Comparison of ENCODE assay signal across 26 cellular contexts in the genomic region with DNA sequence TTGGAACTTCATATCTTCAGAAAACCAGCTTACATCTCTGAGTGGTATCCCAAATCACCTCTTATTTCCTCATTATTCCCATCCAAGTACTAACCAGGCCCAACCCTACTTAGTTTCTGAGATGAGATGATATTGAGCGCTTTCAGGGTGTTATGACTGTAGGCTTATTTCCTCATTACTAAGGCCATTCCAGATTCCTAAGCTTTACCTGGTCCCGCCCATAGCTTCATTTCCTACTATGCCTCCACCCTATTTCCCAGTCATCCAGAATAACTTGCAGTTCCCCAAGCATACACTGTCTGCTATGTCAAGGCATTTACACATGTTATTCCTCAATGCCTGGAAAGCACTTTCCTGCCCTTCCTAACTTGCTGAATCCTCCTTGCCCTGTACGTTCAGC.
"Had no signal": no experiment of that assay in that cellular context is flagged by ENCODE, and none has a peak within 500 bp of the region (broad histone marks: within the 10 kb centered on the region; RNA-seq: fewer than 3 reads in every experiment).

No MANE protein-coding gene starts in this region.

- H3K36me3 Mint-ChIP-seq: activated naive CD8-positive, alpha-beta T cell had no signal

- ATAC-seq: activated T-cell treated with anti-CD3 and anti-CD28 coated beads, Interleukin-2, amount 50 U/mL, for 72 hours; body of pancreas; gastroesophageal sphincter had no signal

- DNase-seq: activated CD4-positive, alpha-beta memory T cell treated with anti-CD3 and anti-CD28 coated beads, Interleukin-2, amount 10 ng/mL, durations not matched to agents 7 days and 5 days; activated CD4-positive, alpha-beta T cell treated with anti-CD3 and anti-CD28 coated beads for 1 hour; activated CD4-positive, alpha-beta T cell treated with anti-CD3 and anti-CD28 coated beads for 4 hours; activated CD4-positive, alpha-beta T cell treated with anti-CD3 and anti-CD28 coated beads, Interleukin-2, amount 10 ng/mL, durations not matched to agents 7 days and 5 days; activated CD4-positive, alpha-beta T cell treated with anti-CD3 and anti-CD28 coated beads, Interleukin-2, amount 50 U/mL, for 4 hours; activated CD8-positive, alpha-beta memory T cell treated with anti-CD3 and anti-CD28 coated beads, Interleukin-2, amount 50 U/mL, for 48 hours; activated gamma-delta T cell treated with Interleukin-2 at 50 U/mL for 16 hours; activated naive CD4-positive, alpha-beta T cell treated with anti-CD3 and anti-CD28 coated beads, Interleukin-2, amount 50 U/mL, for 16 hours; activated naive CD4-positive, alpha-beta T cell treated with Interleukin-2 at 50 U/mL for 16 hours; activated T-cell treated with anti-CD3 and anti-CD28 coated beads for 4 hours; activated T-cell treated with anti-CD3 and anti-CD28 coated beads, Interleukin-2, amount 50 U/mL, for 24 hours; activated T-cell treated with anti-CD3 and anti-CD28 coated beads, Interleukin-2, amount 50 U/mL, for 72 hours; amniotic stem cell; aorta; body of pancreas; central memory CD4-positive, alpha-beta T cell; cerebellar nuclear complex; colonic mucosa; effector CD8-positive, alpha-beta T cell; erythroblast; esophagus squamous epithelium; foreskin melanocyte; T-helper 2 cell had no signal

- H3K4me1 Mint-ChIP-seq: activated CD4-positive, alpha-beta memory T cell treated with anti-CD3 and anti-CD28 coated beads, Interleukin-2, amount 10 ng/mL, durations not matched to agents 7 days and 5 days; activated CD4-positive, alpha-beta T cell treated with anti-CD3 and anti-CD28 coated beads, Interleukin-2, amount 10 ng/mL, durations not matched to agents 7 days and 5 days had no signal

- H3K27me3 Mint-ChIP-seq: activated CD4-positive, alpha-beta memory T cell treated with anti-CD3 and anti-CD28 coated beads, Interleukin-2, amount 10 ng/mL, durations not matched to agents 7 days and 5 days; activated CD4-positive, alpha-beta T cell treated with anti-CD3 and anti-CD28 coated beads, Interleukin-2, amount 10 ng/mL, durations not matched to agents 7 days and 5 days; activated naive CD8-positive, alpha-beta T cell; activated T-cell treated with anti-CD3 and anti-CD28 coated beads, Interleukin-2, amount 50 U/mL, for 24 hours had no signal

- H3K27ac ChIP-seq: body of pancreas, cardiac muscle cell, colonic mucosa, esophagus squamous epithelium, gastroesophageal sphincter had no signal

- H3K27me3 ChIP-seq: body of pancreas, cardiac muscle cell, colonic mucosa, esophagus squamous epithelium, gastroesophageal sphincter had no signal

- H3K4me3 ChIP-seq: body of pancreas, cardiac muscle cell, colonic mucosa, esophagus squamous epithelium, gastroesophageal sphincter had no signal

- H3K4me1 ChIP-seq: body of pancreas, colonic mucosa, esophagus squamous epithelium, gastroesophageal sphincter had no signal

- H3K27ac Mint-ChIP-seq: activated CD4-positive, alpha-beta memory T cell treated with anti-CD3 and anti-CD28 coated beads, Interleukin-2, amount 10 ng/mL, durations not matched to agents 7 days and 5 days; activated CD4-positive, alpha-beta T cell treated with anti-CD3 and anti-CD28 coated beads, Interleukin-2, amount 10 ng/mL, durations not matched to agents 7 days and 5 days; activated naive CD8-positive, alpha-beta T cell; activated T-cell treated with anti-CD3 and anti-CD28 coated beads, Interleukin-2, amount 50 U/mL, for 24 hours; activated T-cell treated with anti-CD3 and anti-CD28 coated beads, Interleukin-2, amount 50 U/mL, for 72 hours had no signal

- H3K36me3 ChIP-seq: cardiac muscle cell, colonic mucosa, esophagus squamous epithelium, gastroesophageal sphincter had no signal

- H3K4me3 Mint-ChIP-seq: activated CD4-positive, alpha-beta memory T cell treated with anti-CD3 and anti-CD28 coated beads, Interleukin-2, amount 10 ng/mL, durations not matched to agents 7 days and 5 days; activated CD4-positive, alpha-beta T cell treated with anti-CD3 and anti-CD28 coated beads, Interleukin-2, amount 10 ng/mL, durations not matched to agents 7 days and 5 days; activated naive CD8-positive, alpha-beta T cell; activated T-cell treated with anti-CD3 and anti-CD28 coated beads, Interleukin-2, amount 50 U/mL, for 24 hours; activated T-cell treated with anti-CD3 and anti-CD28 coated beads, Interleukin-2, amount 50 U/mL, for 72 hours had no signal

- H3K9me3 ChIP-seq: body of pancreas, colonic mucosa, esophagus squamous epithelium, gastroesophageal sphincter had no signal

- H3K9me3 Mint-ChIP-seq: activated CD4-positive, alpha-beta memory T cell treated with anti-CD3 and anti-CD28 coated beads, Interleukin-2, amount 10 ng/mL, durations not matched to agents 7 days and 5 days; activated CD4-positive, alpha-beta T cell treated with anti-CD3 and anti-CD28 coated beads, Interleukin-2, amount 10 ng/mL, durations not matched to agents 7 days and 5 days; activated T-cell treated with anti-CD3 and anti-CD28 coated beads, Interleukin-2, amount 50 U/mL, for 24 hours had no signal
